Comparison of ENCODE assay signal across 9 cellular contexts in genomic region chr13:77386880-77387606, GRCh38.
DNase-seq lines count a peak whose midpoint lies in the region; ATAC-seq and TF ChIP-seq lines count a peak whose summit lies in the region.
"Had no signal": no experiment of that assay in that cellular context is flagged by ENCODE, and none has a peak within 500 bp of the region (broad histone marks: within the 10 kb centered on the region; RNA-seq: fewer than 3 reads in every experiment).

No MANE protein-coding gene starts in this region.

- no peaks in the 10 kb centered on the region for H3K9me3 Mint-ChIP-seq in natural killer cell treated with Interleukin-12 subunit alpha and Interleukin-12 subunit beta and Interleukin-15 and Interleukin-18, amount 100 ng/mL, for 72 hours
- H3K9me3 Mint-ChIP-seq in natural killer cell: no peaks in the 10 kb centered on the region
- no peaks in the 10 kb centered on the region for H3K9me3 Mint-ChIP-seq in activated T-helper 1 cell treated with anti-CD3 and anti-CD28 coated beads, Interleukin-12 subunit alpha, Interleukin-12 subunit beta, Interleukin-2, Interleukin-4 antibody, amounts not matched to agents 30 ng/mL and 10 ng/mL and 1 ng/mL, durations not matched to agents 14 hours and 24 hours and 36 hours

- H3K36me3 ChIP-seq in aorta (ENCODE audit: control insufficient read depth in 1 of 2, insufficient read depth in 2 of 2, low read length in 1 of 2): no peaks in the 10 kb centered on the region

- DNase-seq in natural killer cell treated with Interleukin-12 subunit alpha and Interleukin-12 subunit beta and Interleukin-15 and Interleukin-18, amount 100 ng/mL, for 72 hours (ENCODE audit: low spot score): no peak
- no peak for DNase-seq in natural killer cell
- DNase-seq in KBM-7: peak; percentile 66
- DNase-seq in foreskin melanocyte: peak; percentile 62
- DNase-seq in aorta: peak in 1 of 2 donors; percentile 68
- DNase-seq in NCI-H69 (lab: John Stamatoyannopoulos, UW): no peak
- DNase-seq in islet precursor cell: no peak
- no peak for DNase-seq in activated T-helper 1 cell treated with anti-CD3 and anti-CD28 coated beads, Interleukin-12 subunit alpha, Interleukin-12 subunit beta, Interleukin-2, Interleukin-4 antibody, amounts not matched to agents 30 ng/mL and 10 ng/mL and 1 ng/mL, durations not matched to agents 14 hours and 24 hours and 36 hours (ENCODE audit: low spot score)

- no peak overlapping the region for H3K4me3 ChIP-seq in aorta (ENCODE audit: low read length in 2 of 2)
- H3K4me3 ChIP-seq: K562 had no signal

- peak overlapping the region; percentile 76 to 91 for H3K27ac ChIP-seq in aorta (ENCODE audit: low read depth in 1 of 2, low read length in 2 of 2)

- peak; percentile 53 to 67 for ATAC-seq in natural killer cell treated with Interleukin-12 subunit alpha and Interleukin-12 subunit beta and Interleukin-15 and Interleukin-18, amount 100 ng/mL, for 72 hours
- ATAC-seq in natural killer cell (no peak), aorta (ENCODE audit: low FRiP score) (peak; percentile 89)
- ATAC-seq: K562 had no signal

- H3K27me3 Mint-ChIP-seq in natural killer cell treated with Interleukin-12 subunit alpha and Interleukin-12 subunit beta and Interleukin-15 and Interleukin-18, amount 100 ng/mL, for 72 hours: peaks cover 21 to 26% of the 10 kb centered on the region in 2 donors
- H3K27me3 Mint-ChIP-seq in natural killer cell (ENCODE audit: low read depth in 2 of 2): peaks cover 7 to 15% of the 10 kb centered on the region in 2 donors
- H3K27me3 Mint-ChIP-seq in activated T-helper 1 cell treated with anti-CD3 and anti-CD28 coated beads, Interleukin-12 subunit alpha, Interleukin-12 subunit beta, Interleukin-2, Interleukin-4 antibody, amounts not matched to agents 30 ng/mL and 10 ng/mL and 1 ng/mL, durations not matched to agents 14 hours and 24 hours and 36 hours (ENCODE audit: insufficient read depth): peaks cover 42% of the 10 kb centered on the region

- no peak overlapping the region for H3K27ac Mint-ChIP-seq in natural killer cell treated with Interleukin-12 subunit alpha and Interleukin-12 subunit beta and Interleukin-15 and Interleukin-18, amount 100 ng/mL, for 72 hours
- no peak overlapping the region for H3K27ac Mint-ChIP-seq in natural killer cell
- H3K27ac Mint-ChIP-seq in activated T-helper 1 cell treated with anti-CD3 and anti-CD28 coated beads, Interleukin-12 subunit alpha, Interleukin-12 subunit beta, Interleukin-2, Interleukin-4 antibody, amounts not matched to agents 30 ng/mL and 10 ng/mL and 1 ng/mL, durations not matched to agents 14 hours and 24 hours and 36 hours: no peak overlapping the region

- H3K36me3 Mint-ChIP-seq in natural killer cell treated with Interleukin-12 subunit alpha and Interleukin-12 subunit beta and Interleukin-15 and Interleukin-18, amount 100 ng/mL, for 72 hours: no peaks in the 10 kb centered on the region
- no peaks in the 10 kb centered on the region for H3K36me3 Mint-ChIP-seq in natural killer cell
- no peaks in the 10 kb centered on the region for H3K36me3 Mint-ChIP-seq in activated T-helper 1 cell treated with anti-CD3 and anti-CD28 coated beads, Interleukin-12 subunit alpha, Interleukin-12 subunit beta, Interleukin-2, Interleukin-4 antibody, amounts not matched to agents 30 ng/mL and 10 ng/mL and 1 ng/mL, durations not matched to agents 14 hours and 24 hours and 36 hours (ENCODE audit: low read depth)

- in situ Hi-C loops in KBM-7 (cut with MboI; ENCODE audit: low pct_unique_long_range_greater_than_20kb, low sequenced_read_pairs): no loop called here

- no peaks in the 10 kb centered on the region for H3K9me3 ChIP-seq in aorta (ENCODE audit: control insufficient read depth, low read length)

- no peak overlapping the region for H3K4me3 Mint-ChIP-seq in natural killer cell treated with Interleukin-12 subunit alpha and Interleukin-12 subunit beta and Interleukin-15 and Interleukin-18, amount 100 ng/mL, for 72 hours
- H3K4me3 Mint-ChIP-seq in natural killer cell: no peak overlapping the region
- H3K4me3 Mint-ChIP-seq in activated T-helper 1 cell treated with anti-CD3 and anti-CD28 coated beads, Interleukin-12 subunit alpha, Interleukin-12 subunit beta, Interleukin-2, Interleukin-4 antibody, amounts not matched to agents 30 ng/mL and 10 ng/mL and 1 ng/mL, durations not matched to agents 14 hours and 24 hours and 36 hours: no peak overlapping the region

- H3K4me1 Mint-ChIP-seq in natural killer cell treated with Interleukin-12 subunit alpha and Interleukin-12 subunit beta and Interleukin-15 and Interleukin-18, amount 100 ng/mL, for 72 hours (ENCODE audit: low read depth in 2 of 2): peaks cover 4 to 9% of the 10 kb centered on the region in 2 donors
- no peaks in the 10 kb centered on the region for H3K4me1 Mint-ChIP-seq in natural killer cell
- peaks cover 11% of the 10 kb centered on the region for H3K4me1 Mint-ChIP-seq in activated T-helper 1 cell treated with anti-CD3 and anti-CD28 coated beads, Interleukin-12 subunit alpha, Interleukin-12 subunit beta, Interleukin-2, Interleukin-4 antibody, amounts not matched to agents 30 ng/mL and 10 ng/mL and 1 ng/mL, durations not matched to agents 14 hours and 24 hours and 36 hours (ENCODE audit: low read depth)

- 5 to 8% methylated on average over 5 of the region's 5 CpGs for WGBS in aorta, 2 donors

- no peak for TF ChIP-seq CTCF in natural killer cell (IDR thresholded peaks at IDR 0.05)

- peaks cover 8 to 9% of the 10 kb centered on the region in 2 donors for H3K4me1 ChIP-seq in aorta (ENCODE audit: control insufficient read depth in 1 of 2, insufficient read depth in 2 of 2, low read length in 2 of 2)

- peaks cover 0 to 2% of the 10 kb centered on the region in 2 donors for H3K27me3 ChIP-seq in aorta (ENCODE audit: control insufficient read depth in 1 of 2, insufficient read depth in 2 of 2, low read length in 1 of 2)

- intact Hi-C loops in natural killer cell (cut with micrococcal nuclease): no loop called here
- intact Hi-C loops in aorta (cut with DNase I): loop anchor here (2.0 to 5.0 kb wide), 3 partner anchors 56 to 90 kb away; partner anchors contain the start of gene MYCBP2 (in 1 of the 2)
- intact Hi-C loops in activated T-helper 1 cell treated with anti-CD3 and anti-CD28 coated beads, Interleukin-12 subunit alpha, Interleukin-12 subunit beta, Interleukin-2, Interleukin-4 antibody, amounts not matched to agents 30 ng/mL and 10 ng/mL and 1 ng/mL, durations not matched to agents 14 hours and 24 hours and 36 hours (cut with micrococcal nuclease): loop anchor here (5.0 kb wide), 2 partner anchors 90 to 95 kb away; no protein-coding TSS in a partner anchor

Comparison
In these comparisons a context has a peak if more than half of its experiments do, and no peak if none do; other contexts are left out.
1. ATAC-seq: peak in natural killer cell treated with Interleukin-12 subunit alpha and Interleukin-12 subunit beta and Interleukin-15 and Interleukin-18, amount 100 ng/mL, for 72 hours (2 of 2) and aorta (single experiment); none in natural killer cell (0 of 3).
2. DNase-seq: peak in KBM-7 (single experiment) and foreskin melanocyte (single experiment); none in natural killer cell treated with Interleukin-12 subunit alpha and Interleukin-12 subunit beta and Interleukin-15 and Interleukin-18, amount 100 ng/mL, for 72 hours (single experiment), natural killer cell (single experiment), NCI-H69 (single experiment), islet precursor cell (single experiment) and activated T-helper 1 cell treated with anti-CD3 and anti-CD28 coated beads, Interleukin-12 subunit alpha, Interleukin-12 subunit beta, Interleukin-2, Interleukin-4 antibody, amounts not matched to agents 30 ng/mL and 10 ng/mL and 1 ng/mL, durations not matched to agents 14 hours and 24 hours and 36 hours (single experiment).